1 cellular context compared by ENCODE assay signal in the genomic region with DNA sequence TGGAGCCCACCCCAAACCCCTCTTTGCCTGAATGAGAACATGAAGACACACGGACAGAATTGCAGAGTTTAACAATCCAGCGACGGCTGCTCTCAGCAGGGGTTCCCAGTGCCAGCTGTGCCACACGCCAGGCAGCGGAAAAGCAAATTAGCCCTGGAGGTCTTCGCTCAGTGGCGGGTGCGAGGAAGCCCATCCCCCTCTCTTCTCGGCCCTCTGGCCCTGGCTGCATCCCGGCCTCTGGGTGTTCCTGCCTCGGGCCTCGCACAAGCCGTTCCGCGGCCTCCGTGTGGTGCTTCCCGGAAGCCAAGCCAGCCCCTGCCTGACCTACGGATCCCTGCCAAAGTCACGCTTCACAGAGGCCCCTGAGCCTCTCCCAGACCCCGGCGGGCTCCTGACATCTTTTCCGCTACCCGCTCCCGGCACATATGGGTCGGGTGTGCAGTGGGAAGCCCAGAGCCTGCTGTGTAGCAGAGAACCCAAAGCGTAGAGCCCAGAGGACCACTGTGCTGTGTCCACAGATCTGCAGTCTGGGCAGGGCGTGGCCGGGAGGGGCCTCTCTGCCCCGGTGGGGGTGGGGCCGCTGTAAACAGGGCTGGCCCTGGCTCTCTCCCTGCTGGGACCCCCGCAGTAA.
TF ChIP-seq lines count a peak whose summit lies in the region.

No MANE protein-coding gene starts in this region.

TF ChIP-seq in H1, 55 proteins besides CTCF, POLR2A, EP300 and RAD21 (continued from another document):
- TF ChIP-seq, protein P1, sequence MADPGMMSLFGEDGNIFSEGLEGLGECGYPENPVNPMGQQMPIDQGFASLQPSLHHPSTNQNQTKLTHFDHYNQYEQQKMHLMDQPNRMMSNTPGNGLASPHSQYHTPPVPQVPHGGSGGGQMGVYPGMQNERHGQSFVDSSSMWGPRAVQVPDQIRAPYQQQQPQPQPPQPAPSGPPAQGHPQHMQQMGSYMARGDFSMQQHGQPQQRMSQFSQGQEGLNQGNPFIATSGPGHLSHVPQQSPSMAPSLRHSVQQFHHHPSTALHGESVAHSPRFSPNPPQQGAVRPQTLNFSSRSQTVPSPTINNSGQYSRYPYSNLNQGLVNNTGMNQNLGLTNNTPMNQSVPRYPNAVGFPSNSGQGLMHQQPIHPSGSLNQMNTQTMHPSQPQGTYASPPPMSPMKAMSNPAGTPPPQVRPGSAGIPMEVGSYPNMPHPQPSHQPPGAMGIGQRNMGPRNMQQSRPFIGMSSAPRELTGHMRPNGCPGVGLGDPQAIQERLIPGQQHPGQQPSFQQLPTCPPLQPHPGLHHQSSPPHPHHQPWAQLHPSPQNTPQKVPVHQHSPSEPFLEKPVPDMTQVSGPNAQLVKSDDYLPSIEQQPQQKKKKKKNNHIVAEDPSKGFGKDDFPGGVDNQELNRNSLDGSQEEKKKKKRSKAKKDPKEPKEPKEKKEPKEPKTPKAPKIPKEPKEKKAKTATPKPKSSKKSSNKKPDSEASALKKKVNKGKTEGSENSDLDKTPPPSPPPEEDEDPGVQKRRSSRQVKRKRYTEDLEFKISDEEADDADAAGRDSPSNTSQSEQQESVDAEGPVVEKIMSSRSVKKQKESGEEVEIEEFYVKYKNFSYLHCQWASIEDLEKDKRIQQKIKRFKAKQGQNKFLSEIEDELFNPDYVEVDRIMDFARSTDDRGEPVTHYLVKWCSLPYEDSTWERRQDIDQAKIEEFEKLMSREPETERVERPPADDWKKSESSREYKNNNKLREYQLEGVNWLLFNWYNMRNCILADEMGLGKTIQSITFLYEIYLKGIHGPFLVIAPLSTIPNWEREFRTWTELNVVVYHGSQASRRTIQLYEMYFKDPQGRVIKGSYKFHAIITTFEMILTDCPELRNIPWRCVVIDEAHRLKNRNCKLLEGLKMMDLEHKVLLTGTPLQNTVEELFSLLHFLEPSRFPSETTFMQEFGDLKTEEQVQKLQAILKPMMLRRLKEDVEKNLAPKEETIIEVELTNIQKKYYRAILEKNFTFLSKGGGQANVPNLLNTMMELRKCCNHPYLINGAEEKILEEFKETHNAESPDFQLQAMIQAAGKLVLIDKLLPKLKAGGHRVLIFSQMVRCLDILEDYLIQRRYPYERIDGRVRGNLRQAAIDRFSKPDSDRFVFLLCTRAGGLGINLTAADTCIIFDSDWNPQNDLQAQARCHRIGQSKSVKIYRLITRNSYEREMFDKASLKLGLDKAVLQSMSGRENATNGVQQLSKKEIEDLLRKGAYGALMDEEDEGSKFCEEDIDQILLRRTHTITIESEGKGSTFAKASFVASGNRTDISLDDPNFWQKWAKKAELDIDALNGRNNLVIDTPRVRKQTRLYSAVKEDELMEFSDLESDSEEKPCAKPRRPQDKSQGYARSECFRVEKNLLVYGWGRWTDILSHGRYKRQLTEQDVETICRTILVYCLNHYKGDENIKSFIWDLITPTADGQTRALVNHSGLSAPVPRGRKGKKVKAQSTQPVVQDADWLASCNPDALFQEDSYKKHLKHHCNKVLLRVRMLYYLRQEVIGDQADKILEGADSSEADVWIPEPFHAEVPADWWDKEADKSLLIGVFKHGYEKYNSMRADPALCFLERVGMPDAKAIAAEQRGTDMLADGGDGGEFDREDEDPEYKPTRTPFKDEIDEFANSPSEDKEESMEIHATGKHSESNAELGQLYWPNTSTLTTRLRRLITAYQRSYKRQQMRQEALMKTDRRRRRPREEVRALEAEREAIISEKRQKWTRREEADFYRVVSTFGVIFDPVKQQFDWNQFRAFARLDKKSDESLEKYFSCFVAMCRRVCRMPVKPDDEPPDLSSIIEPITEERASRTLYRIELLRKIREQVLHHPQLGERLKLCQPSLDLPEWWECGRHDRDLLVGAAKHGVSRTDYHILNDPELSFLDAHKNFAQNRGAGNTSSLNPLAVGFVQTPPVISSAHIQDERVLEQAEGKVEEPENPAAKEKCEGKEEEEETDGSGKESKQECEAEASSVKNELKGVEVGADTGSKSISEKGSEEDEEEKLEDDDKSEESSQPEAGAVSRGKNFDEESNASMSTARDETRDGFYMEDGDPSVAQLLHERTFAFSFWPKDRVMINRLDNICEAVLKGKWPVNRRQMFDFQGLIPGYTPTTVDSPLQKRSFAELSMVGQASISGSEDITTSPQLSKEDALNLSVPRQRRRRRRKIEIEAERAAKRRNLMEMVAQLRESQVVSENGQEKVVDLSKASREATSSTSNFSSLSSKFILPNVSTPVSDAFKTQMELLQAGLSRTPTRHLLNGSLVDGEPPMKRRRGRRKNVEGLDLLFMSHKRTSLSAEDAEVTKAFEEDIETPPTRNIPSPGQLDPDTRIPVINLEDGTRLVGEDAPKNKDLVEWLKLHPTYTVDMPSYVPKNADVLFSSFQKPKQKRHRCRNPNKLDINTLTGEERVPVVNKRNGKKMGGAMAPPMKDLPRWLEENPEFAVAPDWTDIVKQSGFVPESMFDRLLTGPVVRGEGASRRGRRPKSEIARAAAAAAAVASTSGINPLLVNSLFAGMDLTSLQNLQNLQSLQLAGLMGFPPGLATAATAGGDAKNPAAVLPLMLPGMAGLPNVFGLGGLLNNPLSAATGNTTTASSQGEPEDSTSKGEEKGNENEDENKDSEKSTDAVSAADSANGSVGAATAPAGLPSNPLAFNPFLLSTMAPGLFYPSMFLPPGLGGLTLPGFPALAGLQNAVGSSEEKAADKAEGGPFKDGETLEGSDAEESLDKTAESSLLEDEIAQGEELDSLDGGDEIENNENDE (IDR thresholded peaks at IDR 0.05; ENCODE audit: insufficient replicate concordance, low read length) = no peak
- TF ChIP-seq, protein P2, sequence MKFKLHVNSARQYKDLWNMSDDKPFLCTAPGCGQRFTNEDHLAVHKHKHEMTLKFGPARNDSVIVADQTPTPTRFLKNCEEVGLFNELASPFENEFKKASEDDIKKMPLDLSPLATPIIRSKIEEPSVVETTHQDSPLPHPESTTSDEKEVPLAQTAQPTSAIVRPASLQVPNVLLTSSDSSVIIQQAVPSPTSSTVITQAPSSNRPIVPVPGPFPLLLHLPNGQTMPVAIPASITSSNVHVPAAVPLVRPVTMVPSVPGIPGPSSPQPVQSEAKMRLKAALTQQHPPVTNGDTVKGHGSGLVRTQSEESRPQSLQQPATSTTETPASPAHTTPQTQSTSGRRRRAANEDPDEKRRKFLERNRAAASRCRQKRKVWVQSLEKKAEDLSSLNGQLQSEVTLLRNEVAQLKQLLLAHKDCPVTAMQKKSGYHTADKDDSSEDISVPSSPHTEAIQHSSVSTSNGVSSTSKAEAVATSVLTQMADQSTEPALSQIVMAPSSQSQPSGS (IDR thresholded peaks at IDR 0.05; ENCODE audit: low read length) = no peak
- TF ChIP-seq ASH2L (IDR thresholded peaks at IDR 0.05; ENCODE audit: low read length) = no peak
- no peak for TF ChIP-seq CTBP2 (IDR thresholded peaks at IDR 0.05; ENCODE audit: borderline replicate concordance, insufficient read depth, insufficient read length, low read length)
- no peak for TF ChIP-seq CBX8 (IDR thresholded peaks at IDR 0.05; ENCODE audit: borderline replicate concordance, low read depth, low read length)
- TF ChIP-seq, protein P3, sequence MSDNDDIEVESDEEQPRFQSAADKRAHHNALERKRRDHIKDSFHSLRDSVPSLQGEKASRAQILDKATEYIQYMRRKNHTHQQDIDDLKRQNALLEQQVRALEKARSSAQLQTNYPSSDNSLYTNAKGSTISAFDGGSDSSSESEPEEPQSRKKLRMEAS (IDR thresholded peaks at IDR 0.05) = no peak
- TF ChIP-seq BRCA1 (IDR thresholded peaks at IDR 0.05; ENCODE audit: low read depth, low read length) = no peak
- TF ChIP-seq RBBP5 (IDR thresholded peaks at IDR 0.05; ENCODE audit: borderline replicate concordance, low read depth, low read length) = no peak
- TF ChIP-seq SP2 (IDR thresholded peaks at IDR 0.05; ENCODE audit: low read length) = no peak
- TF ChIP-seq SIX5 (IDR thresholded peaks at IDR 0.05; ENCODE audit: low read depth, low read length) = no peak
- TF ChIP-seq FOSL1 (IDR thresholded peaks at IDR 0.05; ENCODE audit: insufficient read depth, low read depth, low read length) = no peak
- no peak for TF ChIP-seq PHF8 (conservative IDR thresholded peaks at IDR 0.05; ENCODE audit: low read depth, low read length)
- TF ChIP-seq NANOG (IDR thresholded peaks at IDR 0.05; ENCODE audit: insufficient read depth, low read depth, low read length, poor library complexity, severe bottlenecking) = no peak
- no peak for TF ChIP-seq RFX5 (IDR thresholded peaks at IDR 0.05; ENCODE audit: borderline replicate concordance, low read depth, low read length)
